Comparison of ENCODE assay signal across 10 cellular contexts in the genomic region with DNA sequence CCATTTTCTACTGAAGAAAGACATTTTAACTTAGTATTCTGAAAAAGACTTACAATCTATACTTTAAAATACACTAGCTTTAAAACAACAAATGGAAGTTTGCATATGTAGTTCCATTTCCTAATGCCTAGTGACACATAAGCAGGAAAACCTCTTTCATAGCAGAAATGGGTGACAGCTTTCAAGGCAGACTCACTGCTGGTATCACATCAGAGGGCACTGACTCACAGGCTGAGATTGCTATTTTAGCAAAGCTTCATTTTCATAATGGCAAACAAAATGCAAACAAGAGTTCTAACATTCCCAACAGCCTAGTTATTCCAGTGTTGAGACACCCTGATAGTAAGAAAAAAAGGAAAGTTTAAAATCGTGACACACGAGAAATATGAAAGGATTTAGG. TPM values are rescaled to one million over a fixed set of nuclear protein-coding genes. Genes with fewer than 3 reads are reported as not detected.
DNase-seq lines count a peak whose midpoint lies in the region; ATAC-seq and TF ChIP-seq lines count a peak whose summit lies in the region.
"Had no signal": no experiment of that assay in that cellular context is flagged by ENCODE, and none has a peak within 500 bp of the region (broad histone marks: within the 10 kb centered on the region; RNA-seq: fewer than 3 reads in every experiment).

No MANE protein-coding gene starts in this region.

- peak; percentile 41 for DNase-seq in activated naive CD4-positive, alpha-beta T cell treated with anti-CD3 and anti-CD28 coated beads for 36 hours
- no peak for DNase-seq in activated naive CD4-positive, alpha-beta T cell treated with anti-CD3 and anti-CD28 coated beads, Interleukin-2, amount 50 U/mL, for 16 hours
- DNase-seq in activated CD8-positive, alpha-beta T cell treated with anti-CD3 and anti-CD28 coated beads for 36 hours, result no peak
- DNase-seq in fibroblast of pulmonary artery (ENCODE audit: low read depth) (peak; percentile 62), NCI-H1417 (lab: John Stamatoyannopoulos, UW) (no peak), ecto neural progenitor cell (ENCODE audit: low spot score) (no peak)
- DNase-seq: AML-193; stimulated activated CD4-positive, alpha-beta T cell treated with anti-CD3 and anti-CD28 coated beads, Interleukin-4, amount 100 ng/mL, for 1 hour had no signal

- H3K27me3 Mint-ChIP-seq in activated naive CD4-positive, alpha-beta T cell treated with anti-CD3 and anti-CD28 coated beads for 36 hours (ENCODE audit: low read depth), result no peaks in the 10 kb centered on the region
- no peaks in the 10 kb centered on the region for H3K27me3 Mint-ChIP-seq in activated CD8-positive, alpha-beta T cell treated with anti-CD3 and anti-CD28 coated beads for 36 hours
- no peaks in the 10 kb centered on the region for H3K27me3 Mint-ChIP-seq in stimulated activated memory B cell treated with anti-CD40 and anti-IgM and Interleukin-4, amounts not matched to agents 10 μg/mL and 1 μg/mL and 100 μg/mL, for 72 hours

- peaks cover 25% of the 10 kb centered on the region for H3K36me3 Mint-ChIP-seq in activated naive CD4-positive, alpha-beta T cell treated with anti-CD3 and anti-CD28 coated beads for 36 hours (ENCODE audit: low read depth)
- H3K36me3 Mint-ChIP-seq in activated CD8-positive, alpha-beta T cell treated with anti-CD3 and anti-CD28 coated beads for 36 hours (ENCODE audit: low read depth), result peaks cover 39% of the 10 kb centered on the region
- peaks cover 27% of the 10 kb centered on the region for H3K36me3 Mint-ChIP-seq in stimulated activated memory B cell treated with anti-CD40 and anti-IgM and Interleukin-4, amounts not matched to agents 10 μg/mL and 1 μg/mL and 100 μg/mL, for 72 hours

- H3K4me3 ChIP-seq in fibroblast of pulmonary artery (replicated peaks; ENCODE audit: low read depth, low read length), result no peak overlapping the region

- H3K27ac Mint-ChIP-seq in activated naive CD4-positive, alpha-beta T cell treated with anti-CD3 and anti-CD28 coated beads for 36 hours, result peak overlapping the region; percentile 74
- peak overlapping the region; percentile 44 for H3K27ac Mint-ChIP-seq in activated CD8-positive, alpha-beta T cell treated with anti-CD3 and anti-CD28 coated beads for 36 hours
- peak overlapping the region; percentile 32 for H3K27ac Mint-ChIP-seq in stimulated activated memory B cell treated with anti-CD40 and anti-IgM and Interleukin-4, amounts not matched to agents 10 μg/mL and 1 μg/mL and 100 μg/mL, for 72 hours

- POLR2A ChIA-PET in activated CD8-positive, alpha-beta T cell treated with anti-CD3 and anti-CD28 coated beads for 36 hours (lab: Charles Lee), result interaction anchor here (1.2 kb wide), 1 partner anchor 17 kb away, joined by 3 read pairs; no protein-coding TSS in a partner anchor

- no peak for ATAC-seq in activated CD8-positive, alpha-beta T cell treated with anti-CD3 and anti-CD28 coated beads for 36 hours
- ATAC-seq in stimulated activated memory B cell treated with anti-CD40 and anti-IgM and Interleukin-4, amounts not matched to agents 10 μg/mL and 1 μg/mL and 100 μg/mL, for 72 hours, result no peak
- ATAC-seq in GM19397 (IDR thresholded peaks at IDR 0.05; ENCODE audit: unreplicated experiment), result no peak

- CTCF ChIA-PET in activated naive CD4-positive, alpha-beta T cell treated with anti-CD3 and anti-CD28 coated beads for 36 hours (lab: Charles Lee), result interaction anchor here (0.9 kb wide), 1 partner anchor 171 kb away, joined by 4 read pairs; no protein-coding TSS in a partner anchor
- CTCF ChIA-PET in activated CD8-positive, alpha-beta T cell treated with anti-CD3 and anti-CD28 coated beads for 36 hours (lab: Charles Lee), result interaction anchor here (2.1 kb wide), 1 partner anchor 171 kb away, joined by 5 read pairs; no protein-coding TSS in a partner anchor

- intact Hi-C loops in activated naive CD4-positive, alpha-beta T cell treated with anti-CD3 and anti-CD28 coated beads for 36 hours (cut with micrococcal nuclease), result loop anchor here (2.0 kb wide), 1 partner anchor 18 kb away; a partner anchor contains a TSS
- intact Hi-C loops in activated CD8-positive, alpha-beta T cell treated with anti-CD3 and anti-CD28 coated beads for 36 hours (cut with micrococcal nuclease), result no loop called here

- no peaks in the 10 kb centered on the region for H3K9me3 Mint-ChIP-seq in activated naive CD4-positive, alpha-beta T cell treated with anti-CD3 and anti-CD28 coated beads for 36 hours
- H3K9me3 Mint-ChIP-seq in activated CD8-positive, alpha-beta T cell treated with anti-CD3 and anti-CD28 coated beads for 36 hours, result no peaks in the 10 kb centered on the region
- H3K9me3 Mint-ChIP-seq in stimulated activated memory B cell treated with anti-CD40 and anti-IgM and Interleukin-4, amounts not matched to agents 10 μg/mL and 1 μg/mL and 100 μg/mL, for 72 hours, result no peaks in the 10 kb centered on the region

- TF ChIP-seq CTCF in activated CD8-positive, alpha-beta T cell treated with anti-CD3 and anti-CD28 coated beads for 36 hours (IDR thresholded peaks at IDR 0.05), result no peak
- no peak for TF ChIP-seq CTCF in fibroblast of pulmonary artery (IDR thresholded peaks at IDR 0.05; ENCODE audit: low read length, missing control alignments)

- H3K4me1 Mint-ChIP-seq in activated naive CD4-positive, alpha-beta T cell treated with anti-CD3 and anti-CD28 coated beads for 36 hours (ENCODE audit: low read depth), result peaks cover 48% of the 10 kb centered on the region
- H3K4me1 Mint-ChIP-seq in activated CD8-positive, alpha-beta T cell treated with anti-CD3 and anti-CD28 coated beads for 36 hours (ENCODE audit: low read depth), result peaks cover 47% of the 10 kb centered on the region
- H3K4me1 Mint-ChIP-seq in stimulated activated memory B cell treated with anti-CD40 and anti-IgM and Interleukin-4, amounts not matched to agents 10 μg/mL and 1 μg/mL and 100 μg/mL, for 72 hours, result peaks cover 29% of the 10 kb centered on the region

- H3K4me3 Mint-ChIP-seq in activated naive CD4-positive, alpha-beta T cell treated with anti-CD3 and anti-CD28 coated beads for 36 hours, result no peak overlapping the region
- no peak overlapping the region for H3K4me3 Mint-ChIP-seq in activated CD8-positive, alpha-beta T cell treated with anti-CD3 and anti-CD28 coated beads for 36 hours
- H3K4me3 Mint-ChIP-seq in stimulated activated memory B cell treated with anti-CD40 and anti-IgM and Interleukin-4, amounts not matched to agents 10 μg/mL and 1 μg/mL and 100 μg/mL, for 72 hours, result no peak overlapping the region

RNA-seq across cellular contexts. Expression of a gene that starts 19.0 kb away (rescaled TPM):
- 100 to 1,000 TPM; 165 to 175 TPM for total RNA-seq in activated naive CD4-positive, alpha-beta T cell treated with anti-CD3 and anti-CD28 coated beads for 36 hours
- total RNA-seq in activated CD8-positive, alpha-beta T cell treated with anti-CD3 and anti-CD28 coated beads for 36 hours, result 100 to 1,000 TPM; 202 to 204 TPM

RNA-seq across cellular contexts. Expression of a gene that starts 45.1 kb away (rescaled TPM):
- total RNA-seq in activated naive CD4-positive, alpha-beta T cell treated with anti-CD3 and anti-CD28 coated beads for 36 hours, result 1 to 10 TPM; 8.5 to 8.7 TPM
- total RNA-seq in activated CD8-positive, alpha-beta T cell treated with anti-CD3 and anti-CD28 coated beads for 36 hours, result 10 to 100 TPM in 1 of 2 experiments, 1 to 10 TPM in 1; 4.9 to 11.0 TPM

RNA-seq across cellular contexts. Expression of a gene that starts 45.4 kb away (rescaled TPM):
- total RNA-seq in activated naive CD4-positive, alpha-beta T cell treated with anti-CD3 and anti-CD28 coated beads for 36 hours, result 100 to 1,000 TPM; 354 to 365 TPM
- 100 to 1,000 TPM; 344 TPM for total RNA-seq in activated CD8-positive, alpha-beta T cell treated with anti-CD3 and anti-CD28 coated beads for 36 hours

Comparison
In these comparisons a context has a peak if more than half of its experiments do, and no peak if none do; other contexts are left out.
1. DNase-seq: peak in activated naive CD4-positive, alpha-beta T cell treated with anti-CD3 and anti-CD28 coated beads for 36 hours (single experiment) and fibroblast of pulmonary artery (single experiment); none in activated naive CD4-positive, alpha-beta T cell treated with anti-CD3 and anti-CD28 coated beads, Interleukin-2, amount 50 U/mL, for 16 hours (single experiment), activated CD8-positive, alpha-beta T cell treated with anti-CD3 and anti-CD28 coated beads for 36 hours (single experiment), NCI-H1417 (0 of 3) and ecto neural progenitor cell (single experiment).
2. Peak in every context shown above with its lines, with median percentiles within 50 percentile points of each other: H3K27ac Mint-ChIP-seq.